In the genomic region with DNA sequence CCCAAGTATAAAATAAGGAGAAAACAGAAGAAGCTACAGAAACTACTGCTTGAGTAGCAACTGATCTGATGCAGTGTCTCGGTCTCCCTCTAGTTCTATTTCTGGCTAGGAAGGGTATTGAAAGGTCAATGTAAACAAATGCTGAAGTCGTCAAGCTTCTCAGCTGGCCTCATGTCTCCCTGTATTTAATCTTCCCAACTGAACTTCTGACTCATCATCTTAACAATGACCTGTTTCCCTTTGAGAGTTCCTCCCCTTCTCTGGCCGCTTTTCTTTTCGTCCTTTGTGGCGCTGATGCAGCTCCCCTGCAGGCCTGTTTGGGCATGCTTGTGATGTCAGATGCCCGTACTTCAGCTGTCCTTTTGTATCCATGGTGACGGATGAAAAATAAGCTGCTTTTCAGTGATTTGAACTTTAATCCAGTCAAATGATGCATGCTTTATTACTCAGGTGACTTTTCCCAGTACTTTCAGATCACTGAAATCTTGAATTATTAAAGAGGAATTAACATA, we compare ENCODE assay signal across 9 cellular contexts. TPM values are rescaled to one million over a fixed set of nuclear protein-coding genes. Genes with fewer than 3 reads are reported as not detected.
DNase-seq lines count a peak whose midpoint lies in the region; ATAC-seq, FAIRE-seq and TF ChIP-seq lines count a peak whose summit lies in the region.
"Had no signal": no experiment of that assay in that cellular context is flagged by ENCODE, and none has a peak within 500 bp of the region (broad histone marks: within the 10 kb centered on the region; RNA-seq: fewer than 3 reads in every experiment).

No MANE protein-coding gene starts in this region.

- H3K79me2 ChIP-seq in keratinocyte (ENCODE audit: control insufficient read depth, insufficient read depth, low read length), result no peaks in the 10 kb centered on the region

- H3K4me3 Mint-ChIP-seq in stimulated activated naive B cell treated with anti-CD40 and anti-IgM and Interleukin-4, amounts not matched to agents 10 μg/mL and 1 μg/mL and 100 μg/mL, for 72 hours, result peak overlapping the region; percentile 69 to 73

- no peak overlapping the region for H3K4me3 ChIP-seq in keratinocyte (ENCODE audit: control insufficient read depth in 2 of 3, extremely low read depth in 1 of 3, insufficient read depth in 2 of 3, low read depth in 1 of 3, low read length in 3 of 3)

- H3K4me1 Mint-ChIP-seq in stimulated activated naive B cell treated with anti-CD40 and anti-IgM and Interleukin-4, amounts not matched to agents 10 μg/mL and 1 μg/mL and 100 μg/mL, for 72 hours, result peaks cover 12 to 19% of the 10 kb centered on the region in 2 donors

- peak overlapping the region; percentile 86 for H3K27ac ChIP-seq in keratinocyte (ENCODE audit: control insufficient read depth, insufficient read depth, low read length)

- H3K27me3 Mint-ChIP-seq in stimulated activated naive B cell treated with anti-CD40 and anti-IgM and Interleukin-4, amounts not matched to agents 10 μg/mL and 1 μg/mL and 100 μg/mL, for 72 hours, result no peaks in the 10 kb centered on the region

- DNase-seq in G401 (ENCODE audit: low spot score), result peak; percentile 94
- peak; percentile 99 for DNase-seq in HT1080 (ENCODE audit: low read depth)
- DNase-seq in NOMO-1 treated with dmso at 0.1 percent for 144 hours (lab: John Stamatoyannopoulos, UW; ENCODE audit: unreplicated experiment), result peak; percentile 91
- DNase-seq in cerebellum (ENCODE audit: low spot score), result peak; percentile 80
- DNase-seq in keratinocyte (ENCODE audit: low read depth, low spot score), result peak; percentile 80
- peak; percentile 49 for DNase-seq in stimulated activated naive B cell treated with anti-CD40 and anti-IgM and Interleukin-4, amounts not matched to agents 10 μg/mL and 1 μg/mL and 100 μg/mL, for 72 hours
- no peak for DNase-seq in stimulated activated CD4-positive, alpha-beta T cell treated with anti-CD3 and anti-CD28 coated beads, Interleukin-4, amount 100 ng/mL, for 1 hour

- ATAC-seq in GM21576 (IDR thresholded peaks at IDR 0.05; ENCODE audit: unreplicated experiment), result peak; percentile 86
- peak; percentile 89 to 94 for ATAC-seq in stimulated activated naive B cell treated with anti-CD40 and anti-IgM and Interleukin-4, amounts not matched to agents 10 μg/mL and 1 μg/mL and 100 μg/mL, for 72 hours (replicated peaks)

- H3K9me3 ChIP-seq in keratinocyte (ENCODE audit: control insufficient read depth, low read depth, low read length), result no peaks in the 10 kb centered on the region

- H3K27me3 ChIP-seq in keratinocyte (ENCODE audit: control insufficient read depth, extremely low read depth, insufficient read depth, low read length), result no peaks in the 10 kb centered on the region

- in situ Hi-C loops in G401 (cut with HindIII; ENCODE audit: low sequenced_read_pairs), result no loop called here

- peaks cover 17% of the 10 kb centered on the region for H3K4me1 ChIP-seq in keratinocyte (ENCODE audit: control insufficient read depth, extremely low read depth, insufficient read depth, low read length)

- TF ChIP-seq CTCF in keratinocyte (optimal IDR thresholded peaks at IDR 0.05 in 1 of 3, IDR thresholded peaks at IDR 0.05 in 1 of 3, conservative IDR thresholded peaks at IDR 0.05 in 1 of 3; ENCODE audit: extremely low read depth in 1 of 3, insufficient read depth in 2 of 3, low read length in 3 of 3), result no peak

- no peaks in the 10 kb centered on the region for H3K36me3 ChIP-seq in keratinocyte (ENCODE audit: control insufficient read depth in 2 of 2, extremely low read depth in 1 of 2, insufficient read depth in 2 of 2, low read length in 2 of 2)

- H3K9me1 ChIP-seq in keratinocyte (ENCODE audit: control insufficient read depth, extremely low read depth, insufficient read depth, low read length), result peaks cover 2% of the 10 kb centered on the region

- H3K9me3 Mint-ChIP-seq in stimulated activated naive B cell treated with anti-CD40 and anti-IgM and Interleukin-4, amounts not matched to agents 10 μg/mL and 1 μg/mL and 100 μg/mL, for 72 hours, result no peaks in the 10 kb centered on the region

- peak overlapping the region; percentile 52 for H3K9ac ChIP-seq in keratinocyte (ENCODE audit: control insufficient read depth, extremely low read depth, insufficient read depth, low read length)

- FAIRE-seq in keratinocyte (lab: Jason Lieb, UNC), result peak; percentile 99
- FAIRE-seq: colon had no signal

- H3K36me3 Mint-ChIP-seq in stimulated activated naive B cell treated with anti-CD40 and anti-IgM and Interleukin-4, amounts not matched to agents 10 μg/mL and 1 μg/mL and 100 μg/mL, for 72 hours, result peaks cover under 1 to 4% of the 10 kb centered on the region in 2 donors

- H3K27ac Mint-ChIP-seq in stimulated activated naive B cell treated with anti-CD40 and anti-IgM and Interleukin-4, amounts not matched to agents 10 μg/mL and 1 μg/mL and 100 μg/mL, for 72 hours, result peak overlapping the region; percentile 70

- peak overlapping the region; percentile 67 for H3K4me2 ChIP-seq in keratinocyte (ENCODE audit: control insufficient read depth, extremely low read depth, insufficient read depth, low read depth, low read length)

- no peak overlapping the region for H2AFZ ChIP-seq in keratinocyte (ENCODE audit: control insufficient read depth, low read length)

- no peaks in the 10 kb centered on the region for H4K20me1 ChIP-seq in keratinocyte (ENCODE audit: control insufficient read depth, extremely low read depth, insufficient read depth, low read length)

- dilution Hi-C loops in keratinocyte (cut with MboI; ENCODE audit: extremely low pct_ligation_motif_present, low sequenced_read_pairs), result no loop called here

RNA-seq across cellular contexts. Expression of gene LCA5, which starts 7.8 kb away (rescaled TPM):
- 18.8 and 24.2 TPM in 2 replicates for total RNA-seq in G401 (2014; rRNA removed; shearing (Covaris generic))
- 0.33 and 0.37 TPM in 2 replicates for total RNA-seq in HT1080 (2014; rRNA removed; shearing (Covaris generic))
- 1.5 and 2.2 TPM in 2 replicates for polyA plus RNA-seq in HT1080 (2015; cell fraction: cytosol; rRNA removed)
- 2.2 and 2.8 TPM in 2 replicates for polyA plus RNA-seq in HT1080 (2015; cell fraction: nucleus; rRNA removed)
- total RNA-seq in cerebellum, result 14.3 TPM
- 0.87 to 1.6 TPM (median 1.0 TPM) in 3 replicates for polyA plus RNA-seq in keratinocyte
- 2.5 TPM for polyA plus RNA-seq in keratinocyte (2011; ENCODE audit: low read depth)
- polyA plus RNA-seq in keratinocyte (2011; cell fraction: cytosol; rRNA removed), result 0.75 and 1.4 TPM in 2 replicates
- polyA plus RNA-seq in keratinocyte (2011; cell fraction: nucleus; rRNA removed), result 1.7 and 2.2 TPM in 2 replicates
- polyA plus RNA-seq in keratinocyte (2012; ENCODE audit: low replicate concordance), result 0.87 and 1.2 TPM in 2 replicates
- polyA minus RNA-seq in keratinocyte, result 0.23 to 1.7 TPM (median 1.1 TPM) in 3 replicates
- polyA minus RNA-seq in keratinocyte (2011; cell fraction: cytosol; rRNA and poly(A)+ RNA removed), result 1.2 TPM
- polyA minus RNA-seq in keratinocyte (2011; cell fraction: nucleus; rRNA and poly(A)+ RNA removed), result 3.0 and 6.1 TPM in 2 replicates

Comparison
In these comparisons a context has a peak if more than half of its experiments do, and no peak if none do; other contexts are left out.
1. RNA of gene LCA5, which starts 7.8 kb away (total RNA-seq): 18.8 to 24.2 TPM in G401 and 14.3 TPM in cerebellum (single experiment); 0.33 to 0.37 TPM in HT1080; every median in the first group is over 10 times any median in the second.